ENCODE assay signal across 10 cellular contexts in the genomic region with DNA sequence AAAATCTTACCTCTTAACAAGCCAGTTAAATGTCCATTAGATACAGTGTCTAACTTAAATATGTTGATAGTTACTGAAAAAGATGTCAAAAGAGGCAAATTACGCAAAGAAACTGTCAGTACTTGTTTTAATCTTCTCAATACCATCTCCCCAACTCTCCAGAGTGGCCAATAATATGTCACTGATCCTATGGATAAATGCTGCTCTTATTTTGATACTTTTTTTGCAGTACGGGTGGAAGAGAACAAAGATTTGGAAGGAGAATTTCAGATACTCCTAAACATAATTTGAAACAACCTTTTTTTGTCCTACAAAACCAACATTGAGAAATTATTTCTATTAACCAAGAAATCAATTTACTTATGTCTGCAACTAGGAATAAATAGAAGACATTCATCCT.
DNase-seq lines count a peak whose midpoint lies in the region; ATAC-seq and TF ChIP-seq lines count a peak whose summit lies in the region.
"Had no signal": no experiment of that assay in that cellular context is flagged by ENCODE, and none has a peak within 500 bp of the region (broad histone marks: within the 10 kb centered on the region; RNA-seq: fewer than 3 reads in every experiment).

No MANE protein-coding gene starts in this region.

- no peak overlapping the region for H3K23ac ChIP-seq in mesenchymal stem cell (ENCODE audit: low read length in 2 of 2)

- H3K4me2 ChIP-seq in Loucy (ENCODE audit: low read depth, low read length, poor library complexity, severe bottlenecking): peak overlapping the region; percentile 77
- H3K4me2 ChIP-seq in mesenchymal stem cell (ENCODE audit: low read length, poor library complexity, severe bottlenecking): no peak overlapping the region

- TF ChIP-seq CTCF in Loucy (conservative IDR thresholded peaks at IDR 0.05; ENCODE audit: low read length): no peak
- no peak for TF ChIP-seq CTCF in MCF 10A (IDR thresholded peaks at IDR 0.05; ENCODE audit: unreplicated experiment)
- TF ChIP-seq CTCF in spleen (IDR thresholded peaks at IDR 0.05 in 8 of 11, conservative IDR thresholded peaks at IDR 0.05 in 3 of 11): no peak

- H3K4me1 ChIP-seq in Loucy (ENCODE audit: insufficient read depth, low read length, poor library complexity, severe bottlenecking) (peaks cover 16% of the 10 kb centered on the region), mesenchymal stem cell (ENCODE audit: control insufficient read depth, insufficient read depth, low read depth, low read length) (peaks cover 3% of the 10 kb centered on the region), spleen (peaks cover 0 to 23% (median 10%) of the 10 kb centered on the region in 6 donors)

- WGBS in mesenchymal stem cell: no CpG with 5 or more reads among the region's 2 CpGs
- 48 to 56% (median 49%) methylated on average over 2 of the region's 2 CpGs for WGBS in spleen, 5 donors

- H3K79me2 ChIP-seq in Loucy (ENCODE audit: insufficient read depth, low read length): no peaks in the 10 kb centered on the region

- H3K9me3 ChIP-seq in Loucy (ENCODE audit: insufficient read depth, low read depth, low read length): no peaks in the 10 kb centered on the region
- no peaks in the 10 kb centered on the region for H3K9me3 ChIP-seq in mesenchymal stem cell (ENCODE audit: control insufficient read depth, low read length)
- H3K9me3 ChIP-seq in spleen: no peaks in the 10 kb centered on the region

- H2AFZ ChIP-seq in Loucy (ENCODE audit: low read length): peak overlapping the region; percentile 98
- no peak overlapping the region for H2AFZ ChIP-seq in mesenchymal stem cell (ENCODE audit: low read depth, low read length)

- TF ChIP-seq POLR2A in spleen (IDR thresholded peaks at IDR 0.05): no peak

- no TSS peak for BruUV-seq in MCF 10A (replicated peaks; lab: Mats Ljungman, UMichigan)

- H3F3A ChIP-seq in Loucy (ENCODE audit: low read depth): no peaks in the 10 kb centered on the region

- no peak overlapping the region for H2BK15ac ChIP-seq in mesenchymal stem cell (ENCODE audit: low read depth, poor library complexity, severe bottlenecking)

- no peaks in the 10 kb centered on the region for H3K27me3 Mint-ChIP-seq in MCF 10A (ENCODE audit: insufficient read depth, unreplicated experiment)

- no peak overlapping the region for H2BK120ac ChIP-seq in mesenchymal stem cell (ENCODE audit: low read depth, low read length)

- H3K9ac ChIP-seq in Loucy (ENCODE audit: low read depth, low read length, poor library complexity, severe bottlenecking): peak overlapping the region; percentile 60
- H3K9ac ChIP-seq in mesenchymal stem cell (ENCODE audit: low read length): peak overlapping the region; percentile 81

- CTCF ChIA-PET in MCF 10A (lab: Yijun Ruan, JAX): interaction anchor here (0.6 to 5.0 kb wide), 5 partner anchors 14 to 209 kb away, joined by 3 to 36 read pairs (median 3); no protein-coding TSS in a partner anchor

- H2AK5ac ChIP-seq in mesenchymal stem cell (ENCODE audit: low read length, severe bottlenecking): no peak overlapping the region

- H3K36me3 ChIP-seq in Loucy (ENCODE audit: insufficient read depth, low read length) (no peaks in the 10 kb centered on the region), mesenchymal stem cell (ENCODE audit: control insufficient read depth in 1 of 2, insufficient read depth in 2 of 2, low read depth in 1 of 2, low read length in 2 of 2) (no peaks in the 10 kb centered on the region), spleen (no peaks in the 10 kb centered on the region)

- H3K4me1 Mint-ChIP-seq in MCF 10A (ENCODE audit: insufficient read depth, unreplicated experiment): peaks cover 12% of the 10 kb centered on the region

- no peak overlapping the region for H3K18ac ChIP-seq in mesenchymal stem cell (ENCODE audit: low read depth in 1 of 2, low read length in 2 of 2)

- no peak overlapping the region for H4K8ac ChIP-seq in mesenchymal stem cell (ENCODE audit: low read length)

- no peaks in the 10 kb centered on the region for H4K20me1 ChIP-seq in Loucy (ENCODE audit: insufficient read depth, low read length, poor library complexity, severe bottlenecking)

- H3K4me3 ChIP-seq in Loucy (ENCODE audit: low read length, poor library complexity, severe bottlenecking) (peak overlapping the region; percentile 66), mesenchymal stem cell (ENCODE audit: insufficient read depth in 1 of 2, low read depth in 1 of 2, low read length in 2 of 2) (peak overlapping the region in 1 of 2 experiments; percentile 52), spleen (no peak overlapping the region)

- POLR2A ChIA-PET in MCF 10A (lab: Yijun Ruan, JAX): interaction anchor here (0.8 to 9.8 kb wide), 10 partner anchors 13 to 114 kb away, joined by 3 to 265 read pairs (median 6); no protein-coding TSS in a partner anchor

- no peaks in the 10 kb centered on the region for H3K9me3 Mint-ChIP-seq in MCF 10A (ENCODE audit: unreplicated experiment)

- no peak overlapping the region for H2BK5ac ChIP-seq in mesenchymal stem cell (ENCODE audit: low read depth, low read length, poor library complexity, severe bottlenecking)

- H3K4me3 Mint-ChIP-seq in MCF 10A (ENCODE audit: unreplicated experiment): peak overlapping the region; percentile 50

- H3K36me3 Mint-ChIP-seq in MCF 10A (ENCODE audit: insufficient read depth, unreplicated experiment): no peaks in the 10 kb centered on the region

- H3K27ac Mint-ChIP-seq in MCF 10A (ENCODE audit: low read depth, unreplicated experiment): peak overlapping the region; percentile 70

- ATAC-seq in GM18519 (IDR thresholded peaks at IDR 0.05; ENCODE audit: low FRiP score, unreplicated experiment): no peak

- DNase-seq in MCF 10A (ENCODE audit: unreplicated experiment): no peak
- no peak for DNase-seq in mesenchymal stem cell
- DNase-seq in spleen: no peak
- no peak for DNase-seq in GF-D8 (lab: John Stamatoyannopoulos, UW)
- no peak for DNase-seq in CD1c-positive myeloid dendritic cell (ENCODE audit: extremely low spot score)
- DNase-seq in activated CD4-positive, alpha-beta T cell treated with anti-CD3 and anti-CD28 coated beads for 1 hour: no peak
- DNase-seq: NCI-H2171, T1000 had no signal

- H3K27me3 ChIP-seq in Loucy (ENCODE audit: insufficient read depth, low read length, poor library complexity, severe bottlenecking): no peaks in the 10 kb centered on the region
- H3K27me3 ChIP-seq in mesenchymal stem cell (ENCODE audit: control insufficient read depth in 1 of 2, insufficient read depth in 1 of 2, low read length in 2 of 2): no peaks in the 10 kb centered on the region
- peaks cover 0 to 14% (median 0%) of the 10 kb centered on the region in 7 donors for H3K27me3 ChIP-seq in spleen (replicated peaks in 1 of 7)

- no peaks in the 10 kb centered on the region for H3K9me2 ChIP-seq in Loucy (replicated peaks; ENCODE audit: low read depth, low read length)

- H3K14ac ChIP-seq in mesenchymal stem cell (ENCODE audit: low read length in 2 of 2): no peak overlapping the region

- intact Hi-C loops in MCF 10A (cut with micrococcal nuclease): loop anchor here (1.0 kb wide), 1 partner anchor 14 kb away; no protein-coding TSS in a partner anchor
- intact Hi-C loops in spleen (cut with DNase I; ENCODE audit: low total_unique reads): no loop called here

- H3K27ac ChIP-seq in mesenchymal stem cell (ENCODE audit: low read length, poor library complexity, severe bottlenecking) (peak overlapping the region; percentile 74), spleen (peak overlapping the region in 5 of 8 donors; percentile 33 to 71 (median 63))

- no peak overlapping the region for H2BK12ac ChIP-seq in mesenchymal stem cell (ENCODE audit: low read length in 2 of 2)

- H3K79me1 ChIP-seq in mesenchymal stem cell (replicated peaks; ENCODE audit: low read length, poor library complexity, severe bottlenecking): peaks cover 4% of the 10 kb centered on the region

- no peak overlapping the region for H3K4ac ChIP-seq in mesenchymal stem cell (ENCODE audit: low read depth in 1 of 2, low read length in 2 of 2)

- H4K91ac ChIP-seq in mesenchymal stem cell (ENCODE audit: low read length): no peak overlapping the region
